Comparison of ENCODE assay signal across 10 cellular contexts in the genomic region with DNA sequence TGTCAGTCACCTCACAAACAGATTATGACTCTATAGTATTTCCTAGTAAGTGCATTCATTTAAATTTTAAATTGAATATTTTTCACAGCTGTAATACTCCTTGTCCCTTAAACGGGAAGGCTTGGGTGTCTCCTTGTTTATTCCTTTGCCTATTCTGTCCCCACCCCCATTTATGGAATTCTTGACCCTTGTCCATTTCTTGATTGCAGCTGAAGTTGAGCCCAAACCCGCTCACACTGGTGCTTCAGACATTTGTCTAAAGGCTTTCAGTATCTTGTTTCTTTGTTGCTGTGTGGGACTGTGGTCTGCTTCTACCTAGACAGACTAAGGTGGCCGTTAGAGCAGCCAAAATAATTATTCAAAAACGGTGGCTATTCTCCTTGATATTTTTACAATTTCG.
DNase-seq lines count a peak whose midpoint lies in the region; TF ChIP-seq lines count a peak whose summit lies in the region.
"Had no signal": no experiment of that assay in that cellular context is flagged by ENCODE, and none has a peak within 500 bp of the region (broad histone marks: within the 10 kb centered on the region; RNA-seq: fewer than 3 reads in every experiment).

No MANE protein-coding gene starts in this region.

- peaks cover 48 to 77% (median 69%) of the 10 kb centered on the region in 3 donors for H3K4me1 Mint-ChIP-seq in CD8-positive, alpha-beta memory T cell

- H3K4me3 ChIP-seq in CD8-positive, alpha-beta memory T cell (ENCODE audit: low read length), result no peak overlapping the region
- H3K4me3 ChIP-seq in OCI-LY1 (ENCODE audit: low read depth, low read length, poor library complexity, severe bottlenecking), result no peak overlapping the region
- H3K4me3 ChIP-seq in esophagus muscularis mucosa, result peak overlapping the region in 2 of 4 donors; percentile 19 to 29
- peak overlapping the region; percentile 36 for H3K4me3 ChIP-seq in rectal smooth muscle tissue (ENCODE audit: low read length)

- no peaks in the 10 kb centered on the region for H3K36me3 ChIP-seq in CD8-positive, alpha-beta memory T cell (ENCODE audit: insufficient read depth, low read length)
- H3K36me3 ChIP-seq in OCI-LY1 (ENCODE audit: insufficient read depth, low read length) (no peaks in the 10 kb centered on the region), esophagus muscularis mucosa (no peaks in the 10 kb centered on the region), rectal smooth muscle tissue (ENCODE audit: control insufficient read depth, insufficient read depth, low read length) (no peaks in the 10 kb centered on the region)

- intact Hi-C loops in esophagus muscularis mucosa (cut with DNase I), result loop anchor here (5.0 kb wide), 1 partner anchor 108 kb away; no protein-coding TSS in a partner anchor

- no peak for DNase-seq in CD8-positive, alpha-beta memory T cell
- DNase-seq in esophagus muscularis mucosa (ENCODE audit: extremely low spot score) (no peak), superior temporal gyrus (ENCODE audit: extremely low spot score) (no peak), putamen (ENCODE audit: low spot score) (no peak)
- DNase-seq in stimulated activated naive CD4-positive, alpha-beta T cell treated with Interleukin-2 at 50 U/mL for 16 hours (lab: John Stamatoyannopoulos, UW), result no peak
- DNase-seq: caudate nucleus; stimulated activated CD8-positive, alpha-beta memory T cell treated with anti-CD3 and anti-CD28 coated beads, Interleukin-4, amount 100 ng/mL, for 48 hours had no signal

- no peaks in the 10 kb centered on the region for H4K20me1 ChIP-seq in OCI-LY1 (ENCODE audit: insufficient read depth, low read length)

- no peaks in the 10 kb centered on the region for H3K27me3 ChIP-seq in CD8-positive, alpha-beta memory T cell (ENCODE audit: insufficient read depth, low read length, poor library complexity, severe bottlenecking)
- H3K27me3 ChIP-seq in OCI-LY1 (ENCODE audit: insufficient read depth, low read length), result no peaks in the 10 kb centered on the region
- H3K27me3 ChIP-seq in esophagus muscularis mucosa, result no peaks in the 10 kb centered on the region
- no peaks in the 10 kb centered on the region for H3K27me3 ChIP-seq in rectal smooth muscle tissue (ENCODE audit: control insufficient read depth, insufficient read depth, low read length)

- POLR2A ChIA-PET in CD8-positive, alpha-beta memory T cell (lab: Charles Lee), result no interaction called here

- peak overlapping the region in 3 of 7 donors; percentile 1 to 72 (median 2) for H3K4me3 Mint-ChIP-seq in CD8-positive, alpha-beta memory T cell
- H3K4me3 Mint-ChIP-seq: neural crest cell had no signal

- TF ChIP-seq POLR2A in esophagus muscularis mucosa (IDR thresholded peaks at IDR 0.05; ENCODE audit: low read depth), result no peak

- no peaks in the 10 kb centered on the region for H3K9me2 ChIP-seq in OCI-LY1 (ENCODE audit: low read depth, low read length)

- H3K9me3 ChIP-seq in CD8-positive, alpha-beta memory T cell (ENCODE audit: low read length), result no peaks in the 10 kb centered on the region
- H3K9me3 ChIP-seq in OCI-LY1 (ENCODE audit: low read length) (no peaks in the 10 kb centered on the region), esophagus muscularis mucosa (no peaks in the 10 kb centered on the region)

- H3K4me2 ChIP-seq in OCI-LY1 (ENCODE audit: low read length), result peak overlapping the region; percentile 24; the same call in 1 of the 2 replicates

- TF ChIP-seq CTCF in OCI-LY1 (IDR thresholded peaks at IDR 0.05; ENCODE audit: low read length) (no peak), esophagus muscularis mucosa (IDR thresholded peaks at IDR 0.05) (no peak)

- no peak overlapping the region for H2AFZ ChIP-seq in OCI-LY1 (ENCODE audit: low read length)

- H3K9ac ChIP-seq in OCI-LY1 (ENCODE audit: low read length) (no peak overlapping the region), rectal smooth muscle tissue (ENCODE audit: low read length) (no peak overlapping the region)

- no peak overlapping the region for H3K27ac ChIP-seq in CD8-positive, alpha-beta memory T cell (ENCODE audit: low read depth, low read length)
- H3K27ac ChIP-seq in OCI-LY1 (ENCODE audit: low read depth, low read length, poor library complexity, severe bottlenecking) (peak overlapping the region; percentile 88), esophagus muscularis mucosa (replicated peaks in 1 of 4) (peak overlapping the region; percentile 80 to 91 (median 82)), rectal smooth muscle tissue (ENCODE audit: low read depth, low read length) (peak overlapping the region; percentile 77)

- H3K27ac Mint-ChIP-seq in CD8-positive, alpha-beta memory T cell, result peak overlapping the region in 6 of 8 donors; percentile 24 to 76 (median 50)

- no peaks in the 10 kb centered on the region for H3K27me3 Mint-ChIP-seq in CD8-positive, alpha-beta memory T cell

- peaks cover 15% of the 10 kb centered on the region for H3K79me2 ChIP-seq in OCI-LY1 (ENCODE audit: insufficient read depth, low read length)

- H3F3A ChIP-seq in OCI-LY1 (ENCODE audit: insufficient read depth, low read length), result no peaks in the 10 kb centered on the region

- TF ChIP-seq EP300 in esophagus muscularis mucosa (IDR thresholded peaks at IDR 0.05), result no peak

- H3K9me3 Mint-ChIP-seq in CD8-positive, alpha-beta memory T cell, result no peaks in the 10 kb centered on the region
- H3K9me3 Mint-ChIP-seq: neural crest cell had no signal

- peaks cover 60% of the 10 kb centered on the region for H3K4me1 ChIP-seq in CD8-positive, alpha-beta memory T cell (ENCODE audit: insufficient read depth, low read length)
- H3K4me1 ChIP-seq in OCI-LY1 (ENCODE audit: insufficient read depth, low read length, severe bottlenecking) (peaks cover 72% of the 10 kb centered on the region), esophagus muscularis mucosa (peaks cover 35 to 77% (median 69%) of the 10 kb centered on the region in 4 donors), rectal smooth muscle tissue (ENCODE audit: control insufficient read depth, insufficient read depth, low read length) (peaks cover 24% of the 10 kb centered on the region)

- 54% methylated on average over 5 of the region's 5 CpGs for WGBS in esophagus muscularis mucosa

- peaks cover 0 to 20% (median 9%) of the 10 kb centered on the region in 3 donors for H3K36me3 Mint-ChIP-seq in CD8-positive, alpha-beta memory T cell

- CTCF ChIA-PET in CD8-positive, alpha-beta memory T cell (lab: Charles Lee), result interaction anchor here (1.3 kb wide), 1 partner anchor 91 kb away, joined by 4 read pairs; no protein-coding TSS in a partner anchor
